Comparison of ENCODE assay signal across 10 cellular contexts in genomic region chr4:118683513-118683912, GRCh38. TPM values are rescaled to one million over a fixed set of nuclear protein-coding genes. Genes with fewer than 3 reads are reported as not detected.
A peak's percentile ranks its signal among the peaks of the same experiment; 100 is the strongest.
DNase-seq lines count a peak whose midpoint lies in the region; ATAC-seq and TF ChIP-seq lines count a peak whose summit lies in the region.
"Had no signal": no experiment of that assay in that cellular context is flagged by ENCODE, and none has a peak within 500 bp of the region (broad histone marks: within the 10 kb centered on the region; RNA-seq: fewer than 3 reads in every experiment).

No MANE protein-coding gene starts in this region.

- intact Hi-C loops in left colon (cut with DNase I, micrococcal nuclease): loop anchor here in 1 of 2 donors (10.0 kb wide), 1 partner anchor 399 kb away; no protein-coding TSS in a partner anchor

- ATAC-seq in SK-N-SH treated with all-trans-retinoic acid at 6 μM for 48 hours: peak; percentile 23; the same call in 1 of the 3 replicates
- peak; percentile 34 for ATAC-seq in left colon
- ATAC-seq in GM21619 (IDR thresholded peaks at IDR 0.05; ENCODE audit: unreplicated experiment): no peak
- no peak for ATAC-seq in GM21367 (IDR thresholded peaks at IDR 0.05; ENCODE audit: unreplicated experiment)
- no peak for ATAC-seq in HG03439 (IDR thresholded peaks at IDR 0.05; ENCODE audit: unreplicated experiment)

- DNase-seq in D341Med (ENCODE audit: low spot score) (peak; percentile 53), HT-29 (ENCODE audit: low spot score) (peak; percentile 22), left colon (no peak), NCI-H2171 treated with DMSO at 0.1 percent for 48 hours (lab: John Stamatoyannopoulos, UW) (no peak)
- DNase-seq: activated B cell treated with CpG ODN at 0.5 μM for 24 hours, NCI-H146 had no signal

TF ChIP-seq in SK-N-SH treated with all-trans-retinoic acid at 6 μM for 48 hours, 23 proteins besides CTCF, POLR2A, EP300 and RAD21:
- no peak for TF ChIP-seq BACH2 (CRISPR knock-in tag; IDR thresholded peaks at IDR 0.05; ENCODE audit: borderline replicate concordance)
- TF ChIP-seq ZFP30 (CRISPR knock-in tag; IDR thresholded peaks at IDR 0.05): no peak
- TF ChIP-seq GLIS3 (CRISPR knock-in tag; IDR thresholded peaks at IDR 0.05): no peak
- TF ChIP-seq ZNF8 (CRISPR knock-in tag; IDR thresholded peaks at IDR 0.05): no peak
- no peak for TF ChIP-seq POU6F1 (CRISPR knock-in tag; IDR thresholded peaks at IDR 0.05; ENCODE audit: borderline replicate concordance, low read depth)
- TF ChIP-seq ARNTL (CRISPR knock-in tag; IDR thresholded peaks at IDR 0.05; ENCODE audit: borderline replicate concordance, low read depth): no peak
- no peak for TF ChIP-seq RARB (CRISPR knock-in tag; IDR thresholded peaks at IDR 0.05)
- TF ChIP-seq CSDC2 (CRISPR knock-in tag; IDR thresholded peaks at IDR 0.05): no peak
- TF ChIP-seq ZNF565 (CRISPR knock-in tag; conservative IDR thresholded peaks at IDR 0.05; ENCODE audit: low read depth): no peak

RNA-seq across cellular contexts. Expression of gene METTL14, which starts 1.7 kb away (rescaled TPM):
- total RNA-seq in HT-29 (2014; rRNA removed; shearing (Covaris generic)): 2.5 and 13.2 TPM in 2 replicates
- 10 to 100 TPM; 34.3 to 36.2 TPM for total RNA-seq in left colon

Comparison
In these comparisons a context has a peak if more than half of its experiments do, and no peak if none do; other contexts are left out.
1. DNase-seq: peak in D341Med (single experiment) and HT-29 (single experiment); none in left colon (0 of 2) and NCI-H2171 treated with DMSO at 0.1 percent for 48 hours (single experiment).
2. ATAC-seq: peak in SK-N-SH treated with all-trans-retinoic acid at 6 μM for 48 hours (single experiment) and left colon (single experiment); none in GM21619 (single experiment), GM21367 (single experiment) and HG03439 (single experiment).